2 cellular contexts compared by ENCODE assay signal in genomic region chr1:19447550-19447949, GRCh38.
TF ChIP-seq lines count a peak whose summit lies in the region.

No MANE protein-coding gene starts in this region.

TF ChIP-seq in SK-N-SH, 30 proteins besides CTCF, POLR2A, EP300 and RAD21 (continued from another document):
- TF ChIP-seq USF2 (IDR thresholded peaks at IDR 0.05; ENCODE audit: borderline replicate concordance, low read depth, low read length) (no peak), SMC3 (IDR thresholded peaks at IDR 0.05; ENCODE audit: low read depth, low read length) (no peak), ELF1 (IDR thresholded peaks at IDR 0.05) (no peak), NRF1 (IDR thresholded peaks at IDR 0.05; ENCODE audit: low read depth, low read length) (no peak), REST (IDR thresholded peaks at IDR 0.05; ENCODE audit: low read depth, low read length) (no peak), JUND (IDR thresholded peaks at IDR 0.05) (no peak), MAX (IDR thresholded peaks at IDR 0.05; ENCODE audit: low read depth) (no peak), POLR2AphosphoS5 (IDR thresholded peaks at IDR 0.05; ENCODE audit: low read depth, low read length) (no peak), FOXJ3 (CRISPR knock-in tag; IDR thresholded peaks at IDR 0.05) (no peak), RFX5 (IDR thresholded peaks at IDR 0.05; ENCODE audit: low read length) (no peak), CHD2 (IDR thresholded peaks at IDR 0.05; ENCODE audit: low read length, partially characterized antibody) (no peak), GATA2 (CRISPR knock-in tag; IDR thresholded peaks at IDR 0.05) (no peak), RCOR1 (IDR thresholded peaks at IDR 0.05; ENCODE audit: low read length) (no peak), MEF2A (IDR thresholded peaks at IDR 0.05; ENCODE audit: borderline replicate concordance, low read depth) (no peak)

TF ChIP-seq in SK-N-SH treated with all-trans-retinoic acid at 6 μM for 48 hours, 23 proteins besides CTCF, POLR2A, EP300 and RAD21 (continued from another document):
- TF ChIP-seq TSHZ2 (CRISPR knock-in tag; IDR thresholded peaks at IDR 0.05): no peak
TF ChIP-seq in SK-N-SH treated with all-trans-retinoic acid at 6 μM for 48 hours: peak in this region for 0.
